8 cellular contexts compared by ENCODE assay signal in the genomic region with DNA sequence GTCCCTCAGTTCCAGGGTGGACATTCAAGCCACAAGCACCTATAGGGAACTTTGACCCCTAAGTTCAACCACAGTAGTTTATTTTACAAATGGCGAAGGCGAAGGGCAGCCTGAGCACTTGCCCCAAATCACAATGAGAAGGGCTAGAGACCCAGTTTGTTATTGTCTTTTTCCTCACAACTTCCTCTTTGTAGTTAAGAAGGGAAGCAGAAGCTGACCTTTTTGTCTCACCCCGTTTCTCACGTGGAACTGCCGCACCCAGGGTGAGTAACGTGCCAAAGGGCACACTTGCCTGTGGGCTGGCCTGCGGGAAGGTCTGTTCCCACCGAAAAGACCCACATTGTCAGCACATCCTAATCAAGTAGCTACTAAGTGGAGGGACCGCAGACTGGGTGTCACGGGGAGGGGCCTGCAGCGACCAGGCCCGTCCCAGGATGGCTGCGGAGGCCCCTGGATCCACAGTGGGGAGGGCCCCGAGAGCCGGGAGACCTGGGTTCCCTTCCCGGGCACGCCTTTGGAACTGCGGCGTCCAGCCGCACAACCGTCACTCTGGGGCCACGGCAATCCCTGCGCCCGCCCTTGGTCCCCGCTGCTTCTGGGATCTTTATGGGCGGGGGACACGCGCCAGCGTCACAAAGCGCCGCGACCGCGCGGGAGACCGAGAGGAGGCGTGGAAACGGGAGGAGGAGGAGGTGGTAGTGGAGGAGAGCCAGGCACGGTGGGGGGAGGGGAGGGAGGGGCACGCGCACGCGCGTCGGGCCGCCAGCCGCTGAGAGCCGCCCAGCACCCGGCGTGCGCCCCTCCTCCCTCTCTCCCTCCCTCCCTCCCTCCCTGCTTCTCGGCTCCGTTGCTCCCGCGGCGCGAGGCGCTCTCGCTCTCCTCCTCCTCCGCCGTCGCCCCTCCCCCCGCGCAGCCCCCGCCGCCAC. TPM values are rescaled to one million over a fixed set of nuclear protein-coding genes. Genes with fewer than 3 reads are reported as not detected.
A peak's percentile ranks its signal among the peaks of the same experiment; 100 is the strongest.
DNase-seq lines count a peak whose midpoint lies in the region; ATAC-seq and TF ChIP-seq lines count a peak whose summit lies in the region.

A gene with protein sequence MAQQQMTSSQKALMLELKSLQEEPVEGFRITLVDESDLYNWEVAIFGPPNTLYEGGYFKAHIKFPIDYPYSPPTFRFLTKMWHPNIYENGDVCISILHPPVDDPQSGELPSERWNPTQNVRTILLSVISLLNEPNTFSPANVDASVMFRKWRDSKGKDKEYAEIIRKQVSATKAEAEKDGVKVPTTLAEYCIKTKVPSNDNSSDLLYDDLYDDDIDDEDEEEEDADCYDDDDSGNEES (plus strand): TSS at position 834 of the 926 bp plus-strand sequence. CDS start 598 bp downstream, outside the sequence.

- peaks cover 10% of the 10 kb centered on the region for H3K4me1 ChIP-seq in colonic mucosa

- H3K36me3 ChIP-seq in BJ (ENCODE audit: control insufficient read depth, insufficient read depth, low read length) (no peaks in the 10 kb centered on the region), colonic mucosa (no peaks in the 10 kb centered on the region)

- no peaks in the 10 kb centered on the region for H3K9me3 Mint-ChIP-seq in activated CD4-positive, alpha-beta T cell treated with anti-CD3 and anti-CD28 coated beads, Interleukin-2, amount 10 ng/mL, durations not matched to agents 24 days and 14 days

- intact Hi-C loops in activated CD4-positive, alpha-beta T cell treated with anti-CD3 and anti-CD28 coated beads, Interleukin-2, amount 10 ng/mL, durations not matched to agents 24 days and 14 days (cut with micrococcal nuclease) = loop anchor here (1.0 to 10.0 kb wide), 10 partner anchors 20 to 1296 kb away; a partner anchor contains a TSS
- intact Hi-C loops in colonic mucosa (cut with DNase I) (no loop called here), left colon (cut with DNase I, micrococcal nuclease) (no loop called here)

- no peak for TF ChIP-seq CTCF in BJ (IDR thresholded peaks at IDR 0.05; ENCODE audit: insufficient read depth, low read depth, low read length)
- TF ChIP-seq CTCF in colonic mucosa (IDR thresholded peaks at IDR 0.05) = no peak

- H3K4me1 Mint-ChIP-seq in activated CD4-positive, alpha-beta T cell treated with anti-CD3 and anti-CD28 coated beads, Interleukin-2, amount 10 ng/mL, durations not matched to agents 24 days and 14 days = peaks cover 48% of the 10 kb centered on the region

- DNase-seq in BJ (ENCODE audit: low read depth) (peak; percentile 52), NCI-H526 treated with DMSO at 0.1 percent for 48 hours (lab: John Stamatoyannopoulos, UW) (peak; percentile 84), colonic mucosa (peak; percentile 95), left colon (peak; percentile 92 to 94)
- peak; percentile 97 for DNase-seq in activated CD4-positive, alpha-beta T cell treated with anti-CD3 and anti-CD28 coated beads, Interleukin-2, amount 10 ng/mL, durations not matched to agents 24 days and 14 days
- peak; percentile 91 for DNase-seq in stimulated activated CD4-positive, alpha-beta T cell treated with anti-CD3 and anti-CD28 coated beads, Interleukin-1b, Interleukin-23, amount 100 ng/mL, for 48 hours

- H3K9me3 ChIP-seq in colonic mucosa = no peaks in the 10 kb centered on the region

- peak within 1 kb of the TSS; percentile 95 for H3K27ac Mint-ChIP-seq in activated CD4-positive, alpha-beta T cell treated with anti-CD3 and anti-CD28 coated beads, Interleukin-2, amount 10 ng/mL, durations not matched to agents 24 days and 14 days

- CTCF ChIA-PET in BJ (lab: Yijun Ruan, JAX) = no interaction called here

- H3K4me3 Mint-ChIP-seq in activated CD4-positive, alpha-beta T cell treated with anti-CD3 and anti-CD28 coated beads, Interleukin-2, amount 10 ng/mL, durations not matched to agents 24 days and 14 days = peak within 1 kb of the TSS; percentile 94

- H3K27ac ChIP-seq in colonic mucosa = peak within 1 kb of the TSS; percentile 99

- peak within 1 kb of the TSS; percentile 93 for H3K4me3 ChIP-seq in BJ (ENCODE audit: low read depth, low read length)
- H3K4me3 ChIP-seq in colonic mucosa = peak within 1 kb of the TSS; percentile 83

- peaks cover 15% of the 10 kb centered on the region for H3K36me3 Mint-ChIP-seq in activated CD4-positive, alpha-beta T cell treated with anti-CD3 and anti-CD28 coated beads, Interleukin-2, amount 10 ng/mL, durations not matched to agents 24 days and 14 days (ENCODE audit: low read depth)

- H3K9ac ChIP-seq in colonic mucosa (ENCODE audit: low read depth in 2 of 2, low read length in 2 of 2) = peak within 1 kb of the TSS; percentile 96 to 98

- peaks cover 3% of the 10 kb centered on the region for H3K27me3 Mint-ChIP-seq in activated CD4-positive, alpha-beta T cell treated with anti-CD3 and anti-CD28 coated beads, Interleukin-2, amount 10 ng/mL, durations not matched to agents 24 days and 14 days

- H3K27me3 ChIP-seq in BJ (ENCODE audit: control insufficient read depth, insufficient read depth, low read length) (no peaks in the 10 kb centered on the region), colonic mucosa (no peaks in the 10 kb centered on the region)

- peak; percentile 58 for ATAC-seq in GM19328 (IDR thresholded peaks at IDR 0.05; ENCODE audit: unreplicated experiment)
- ATAC-seq in HG03469 (IDR thresholded peaks at IDR 0.05; ENCODE audit: unreplicated experiment) = peak; percentile 28
- peak; percentile 82 for ATAC-seq in left colon

- POLR2A ChIA-PET in BJ (lab: Charles Lee) = no interaction called here

RNA-seq across cellular contexts. Expression of the gene that starts here (rescaled TPM):
- 18.3 and 25.1 TPM in 2 replicates for polyA plus RNA-seq in BJ (2011; rRNA removed)
- polyA minus RNA-seq in BJ (2011; rRNA and poly(A)+ RNA removed) = 19.7 and 25.0 TPM in 2 replicates
- 41.6 and 41.9 TPM in 2 replicates for total RNA-seq in activated CD4-positive, alpha-beta T cell treated with anti-CD3 and anti-CD28 coated beads, Interleukin-2, amount 10 ng/mL, durations not matched to agents 24 days and 14 days
- total RNA-seq in colonic mucosa = 10 to 100 TPM; 31.4 to 46.0 TPM
- total RNA-seq in left colon = 10 to 100 TPM; 34.1 to 40.8 TPM

Comparison
In these comparisons a context has a peak if more than half of its experiments do, and no peak if none do; other contexts are left out.
1. Peak in every context shown above with its lines: DNase-seq, ATAC-seq, H3K4me3 ChIP-seq and H3K27ac ChIP-seq.
2. ATAC-seq: peak in every context shown above with its lines; median percentile 82 in left colon; 58 in GM19328; 28 in HG03469.